ENCODE assay signal across 15 cellular contexts in genomic region chr16:31298958-31299357, GRCh38. TPM values are rescaled to one million over a fixed set of nuclear protein-coding genes. Genes with fewer than 3 reads are reported as not detected.
A peak's percentile ranks its signal among the peaks of the same experiment; 100 is the strongest.
DNase-seq lines count a peak whose midpoint lies in the region; ATAC-seq and TF ChIP-seq lines count a peak whose summit lies in the region.
"Had no signal": no experiment of that assay in that cellular context is flagged by ENCODE, and none has a peak within 500 bp of the region (broad histone marks: within the 10 kb centered on the region; RNA-seq: fewer than 3 reads in every experiment).

No MANE protein-coding gene starts in this region.

- no peaks in the 10 kb centered on the region for H3K4me1 ChIP-seq in HCT116 (ENCODE audit: control insufficient read depth in 1 of 2, insufficient read depth in 2 of 2, low read length in 2 of 2)
- H3K4me1 ChIP-seq: sigmoid colon had no signal

- H3K4me3 ChIP-seq in HCT116 (replicated peaks in 1 of 2; ENCODE audit: low read depth in 1 of 2, low read length in 2 of 2), result no peak overlapping the region
- H3K4me3 ChIP-seq: dorsolateral prefrontal cortex, sigmoid colon had no signal

- H3K79me2 ChIP-seq in HCT116 (ENCODE audit: insufficient read depth, low read length), result no peaks in the 10 kb centered on the region

- peak; percentile 60 for TF ChIP-seq RAD21 in HCT116 (IDR thresholded peaks at IDR 0.05; ENCODE audit: low read depth)

- H3K4me3 Mint-ChIP-seq in CD4-positive, alpha-beta T cell, result no peak overlapping the region
- H3K4me3 Mint-ChIP-seq: activated CD4-positive, alpha-beta memory T cell treated with anti-CD3 and anti-CD28 coated beads for 36 hours had no signal

- H3K27ac Mint-ChIP-seq in CD4-positive, alpha-beta T cell, result no peak overlapping the region
- H3K27ac Mint-ChIP-seq: activated CD4-positive, alpha-beta memory T cell treated with anti-CD3 and anti-CD28 coated beads for 36 hours had no signal

- POLR2A ChIA-PET in CD4-positive, alpha-beta T cell (lab: Charles Lee), result no interaction called here
- POLR2A ChIA-PET in HCT116 (lab: Charles Lee) (no interaction called here), RWPE1 (lab: Yijun Ruan, JAX; ENCODE audit: low non-redundant PET) (interaction anchor here (0.5 kb wide), 1 partner anchor 122 kb away, joined by 8 read pairs; no protein-coding TSS in a partner anchor), HEK293T (lab: Yijun Ruan, JAX) (no interaction called here)

- peak; percentile 11 for TF ChIP-seq CTCF in CD4-positive, alpha-beta T cell (IDR thresholded peaks at IDR 0.05)
- TF ChIP-seq CTCF in HCT116 (IDR thresholded peaks at IDR 0.05 in 2 of 3, conservative IDR thresholded peaks at IDR 0.05 in 1 of 3; ENCODE audit: borderline replicate concordance in 1 of 3, insufficient read depth in 1 of 3, low read depth in 2 of 3, low read length in 2 of 3) (peak; percentile 25 to 36 (median 32); a peak in 2 of 6 replicates), RWPE1 (conservative IDR thresholded peaks at IDR 0.05; ENCODE audit: low read depth) (peak; percentile 24; the same call in 1 of the 2 replicates)

- no peak for TF ChIP-seq POLR2A in HCT116 (IDR thresholded peaks at IDR 0.05; ENCODE audit: borderline replicate concordance, extremely low read depth, insufficient read depth, insufficient read length)

- no peak for DNase-seq in CD4-positive, alpha-beta T cell
- DNase-seq in HCT116 (ENCODE audit: low read depth, low spot score) (no peak), RWPE1 (ENCODE audit: low spot score) (no peak), foreskin melanocyte (peak; percentile 23), HEK293T (ENCODE audit: extremely low spot score) (no peak), H4 (ENCODE audit: low spot score) (no peak)
- no peak for DNase-seq in stimulated activated CD4-positive, alpha-beta T cell treated with anti-CD3 and anti-CD28 coated beads, Interleukin-15, amount 100 ng/mL, for 24 hours
- DNase-seq in activated CD4-positive, alpha-beta T cell treated with anti-CD3 and anti-CD28 coated beads for 4 hours, result no peak
- DNase-seq: activated CD4-positive, alpha-beta memory T cell treated with anti-CD3 and anti-CD28 coated beads for 36 hours; activated naive CD4-positive, alpha-beta T cell treated with anti-CD3 and anti-CD28 coated beads, Interleukin-2, amount 50 U/mL, for 16 hours; Calu3; dorsolateral prefrontal cortex; NCI-H510A treated with DMSO at 0.1 percent for 48 hours; sigmoid colon; trophoblast cell had no signal

- H3K9me3 ChIP-seq in CD4-positive, alpha-beta T cell (ENCODE audit: control insufficient read depth, low read length), result no peaks in the 10 kb centered on the region
- no peaks in the 10 kb centered on the region for H3K9me3 ChIP-seq in HCT116 (ENCODE audit: control insufficient read depth in 1 of 2, insufficient read depth in 1 of 2, low read depth in 1 of 2, low read length in 2 of 2)

- H3K9ac ChIP-seq in HCT116 (ENCODE audit: low read length), result no peak overlapping the region

- no peaks in the 10 kb centered on the region for H3K36me3 Mint-ChIP-seq in CD4-positive, alpha-beta T cell (ENCODE audit: low read depth)
- H3K36me3 Mint-ChIP-seq: activated CD4-positive, alpha-beta memory T cell treated with anti-CD3 and anti-CD28 coated beads for 36 hours had no signal

- RAD21 ChIA-PET in HCT116 (lab: Charles Lee; ENCODE audit: low non-redundant PET in 1 of 2, low total read pairs in 2 of 2, uncharacterized antibody in 2 of 2, unreplicated experiment in 2 of 2), result no interaction called here

- H3K9me2 ChIP-seq in HCT116 (ENCODE audit: insufficient read depth), result no peaks in the 10 kb centered on the region

- CTCF ChIA-PET in CD4-positive, alpha-beta T cell (lab: Charles Lee), result no interaction called here
- CTCF ChIA-PET in HCT116 (lab: Charles Lee) (interaction anchor here (1.4 to 1.5 kb wide), 2 partner anchors 313 to 345 kb away, joined by 3 to 4 read pairs; no protein-coding TSS in a partner anchor), RWPE1 (lab: Yijun Ruan, JAX) (interaction anchor here (0.7 kb wide), 1 partner anchor 189 kb away, joined by 4 read pairs; no protein-coding TSS in a partner anchor), HEK293T (lab: Yijun Ruan, JAX) (no interaction called here)

- H3K27me3 Mint-ChIP-seq in CD4-positive, alpha-beta T cell, result peaks cover 27% of the 10 kb centered on the region

- H3K4me1 Mint-ChIP-seq in CD4-positive, alpha-beta T cell (ENCODE audit: low read depth), result no peaks in the 10 kb centered on the region

- H3K36me3 ChIP-seq in HCT116 (ENCODE audit: control insufficient read depth in 1 of 2, insufficient read depth in 2 of 2, low read length in 2 of 2), result no peaks in the 10 kb centered on the region
- H3K36me3 ChIP-seq: sigmoid colon had no signal

- no peaks in the 10 kb centered on the region for H3K27me3 ChIP-seq in CD4-positive, alpha-beta T cell (ENCODE audit: control insufficient read depth, insufficient read depth, low read length)
- peaks cover 11% of the 10 kb centered on the region; the same call in 1 of the 2 replicates for H3K27me3 ChIP-seq in HCT116 (ENCODE audit: insufficient read depth, low read length)
- H3K27me3 ChIP-seq: sigmoid colon had no signal

- H3K4me2 ChIP-seq in HCT116 (ENCODE audit: low read length), result no peak overlapping the region

- no peaks in the 10 kb centered on the region for H3K9me3 Mint-ChIP-seq in CD4-positive, alpha-beta T cell
- H3K9me3 Mint-ChIP-seq: activated CD4-positive, alpha-beta memory T cell treated with anti-CD3 and anti-CD28 coated beads for 36 hours had no signal

- ATAC-seq in CD4-positive, alpha-beta T cell (ENCODE audit: poor library complexity), result no peak
- ATAC-seq in HCT116, result no peak

- H3K27ac ChIP-seq in CD4-positive, alpha-beta T cell (ENCODE audit: low read depth, low read length), result no peak overlapping the region
- no peak overlapping the region for H3K27ac ChIP-seq in HCT116 (ENCODE audit: low read depth, low read length)
- H3K27ac ChIP-seq in RWPE1, result no peak overlapping the region
- H3K27ac ChIP-seq: dorsolateral prefrontal cortex, sigmoid colon had no signal

- no peak overlapping the region for H2AFZ ChIP-seq in HCT116 (ENCODE audit: low read depth, low read length, poor library complexity, severe bottlenecking)

- no TSS peak for BruUV-seq in HCT116 (replicated peaks; lab: Mats Ljungman, UMichigan)

- H4K20me1 ChIP-seq in HCT116 (ENCODE audit: insufficient read depth), result no peaks in the 10 kb centered on the region

- intact Hi-C loops in CD4-positive, alpha-beta T cell (cut with DNase I, micrococcal nuclease), result loop anchor here in 1 of 2 experiments (10.0 kb wide), 1 partner anchor 314 kb away; the partner anchor contains the start of gene HSD3B7
- intact Hi-C loops in HCT116 (cut with micrococcal nuclease), result no loop called here

TF ChIP-seq in HCT116, 20 proteins besides CTCF, POLR2A, EP300 and RAD21 (continues in another document):
- TF ChIP-seq ZNF274 (IDR thresholded peaks at IDR 0.05; ENCODE audit: low read depth, low read length) (no peak), SIN3A (IDR thresholded peaks at IDR 0.05; ENCODE audit: low read depth) (no peak), CEBPB (IDR thresholded peaks at IDR 0.05; ENCODE audit: low read depth) (no peak), JUND (IDR thresholded peaks at IDR 0.05) (no peak), FOSL1 (IDR thresholded peaks at IDR 0.05; ENCODE audit: low read depth) (no peak), SP1 (IDR thresholded peaks at IDR 0.05; ENCODE audit: low read depth) (no peak), TCF7L2 (IDR thresholded peaks at IDR 0.05; ENCODE audit: borderline replicate concordance, extremely low read depth, insufficient read depth, insufficient read length) (no peak), CBX3 (IDR thresholded peaks at IDR 0.05; ENCODE audit: low read depth) (no peak), POLR2AphosphoS5 (IDR thresholded peaks at IDR 0.05; ENCODE audit: low read depth, low read length) (no peak)

TF ChIP-seq in HEK293T, 16 proteins besides CTCF, POLR2A, EP300 and RAD21:
- TF ChIP-seq ARNT (IDR thresholded peaks at IDR 0.05) (no peak), HDGF (IDR thresholded peaks at IDR 0.05; ENCODE audit: borderline replicate concordance) (no peak), ZNF384 (IDR thresholded peaks at IDR 0.05) (no peak), FOXK2 (IDR thresholded peaks at IDR 0.05) (no peak), ELF4 (IDR thresholded peaks at IDR 0.05) (no peak), SP1 (IDR thresholded peaks at IDR 0.05) (no peak), FOXM1 (IDR thresholded peaks at IDR 0.05; ENCODE audit: borderline replicate concordance) (no peak), NFRKB (IDR thresholded peaks at IDR 0.05) (no peak), TARDBP (IDR thresholded peaks at IDR 0.05) (no peak), FOXA1 (IDR thresholded peaks at IDR 0.05) (no peak)

RNA-seq across cellular contexts. Expression of gene ITGAM, which starts 39.2 kb away (rescaled TPM):
- 1 to 10 TPM; 1.8 to 4.3 TPM for total RNA-seq in CD4-positive, alpha-beta T cell
- total RNA-seq in HCT116 (2021; ENCODE audit: unreplicated experiment), result 1.7 TPM
- polyA plus RNA-seq in HCT116 (2012), result 0.18 and 0.30 TPM in 2 replicates
- total RNA-seq in H4 (2014; rRNA removed; shearing (Covaris generic)), result 0.02 TPM in 2 replicates

RNA-seq across cellular contexts. Expression of gene ITGAX, which starts 56.0 kb away (rescaled TPM):
- total RNA-seq in CD4-positive, alpha-beta T cell, result 1 to 10 TPM; 5.5 to 6.0 TPM
- 1.9 TPM for total RNA-seq in HCT116 (2021; ENCODE audit: unreplicated experiment)
- 2.0 and 2.6 TPM in 2 replicates for polyA plus RNA-seq in HCT116 (2012)
- 1.8 and 4.4 TPM in 2 replicates for total RNA-seq in H4 (2014; rRNA removed; shearing (Covaris generic))

Comparison
In these comparisons a context has a peak if more than half of its experiments do, and no peak if none do; other contexts are left out.
1. CTCF ChIA-PET loops: an anchor here in HCT116 (1.4 to 1.5 kb wide) and RWPE1 (0.7 kb wide); none called in CD4-positive, alpha-beta T cell and HEK293T.